In genomic region chr12:94513527-94513926, GRCh38 we compare ENCODE assay signal across 3 cellular contexts.
A peak's percentile ranks its signal among the peaks of the same experiment; 100 is the strongest.
TF ChIP-seq lines count a peak whose summit lies in the region.

No MANE protein-coding gene starts in this region.

TF ChIP-seq in HepG2, 621 proteins besides CTCF, POLR2A, EP300 and RAD21:
- TF ChIP-seq CREB1 (IDR thresholded peaks at IDR 0.05), result peak; percentile 26; the same call in 1 of the 2 replicates
- TF ChIP-seq CREB1 (CRISPR knock-in tag; IDR thresholded peaks at IDR 0.05), result no peak
- TF ChIP-seq HOXA9 (CRISPR knock-in tag; IDR thresholded peaks at IDR 0.05; ENCODE audit: borderline replicate concordance), result no peak
- TF ChIP-seq ATF7 (IDR thresholded peaks at IDR 0.05), result peak; percentile 94
- no peak for TF ChIP-seq ATF7 (CRISPR knock-in tag; IDR thresholded peaks at IDR 0.05)
- no peak for TF ChIP-seq ZNF616 (CRISPR knock-in tag; IDR thresholded peaks at IDR 0.05; ENCODE audit: low read depth)

TF ChIP-seq in HEK293, 187 proteins besides CTCF, POLR2A, EP300 and RAD21:
- TF ChIP-seq ATF2 (tag by site-specific recombination; IDR thresholded peaks at IDR 0.05; ENCODE audit: low read depth), result peak; percentile 79
- TF ChIP-seq ZNF658 (tag by site-specific recombination; IDR thresholded peaks at IDR 0.05), result no peak

TF ChIP-seq in GM12878, 131 proteins besides CTCF, POLR2A, EP300 and RAD21:
- TF ChIP-seq ATF7 (IDR thresholded peaks at IDR 0.05; ENCODE audit: low read depth), result 0 out of 2 replicates have a peak, but pooled peaks have one; percentile 37
- no peak for TF ChIP-seq MTA2 (IDR thresholded peaks at IDR 0.05; ENCODE audit: low read depth)
